ENCODE assay signal across 11 cellular contexts in genomic region chr19:13882419-13882795, GRCh38. TPM values are rescaled to one million over a fixed set of nuclear protein-coding genes. Genes with fewer than 3 reads are reported as not detected.
A peak's percentile ranks its signal among the peaks of the same experiment; 100 is the strongest.
DNase-seq lines count a peak whose midpoint lies in the region; ATAC-seq and TF ChIP-seq lines count a peak whose summit lies in the region.
"Had no signal": no experiment of that assay in that cellular context is flagged by ENCODE, and none has a peak within 500 bp of the region (broad histone marks: within the 10 kb centered on the region; RNA-seq: fewer than 3 reads in every experiment).

No MANE protein-coding gene starts in this region.

- no peak overlapping the region for H2BK120ac ChIP-seq in trophoblast cell (ENCODE audit: insufficient read depth, low read length, poor library complexity)

- no peaks in the 10 kb centered on the region for H3K36me3 ChIP-seq in CD4-positive, alpha-beta memory T cell (ENCODE audit: insufficient read depth, low read length)
- H3K36me3 ChIP-seq in MM.1S (replicated peaks; ENCODE audit: insufficient read depth, low read length) = no peaks in the 10 kb centered on the region
- no peaks in the 10 kb centered on the region for H3K36me3 ChIP-seq in trophoblast cell (ENCODE audit: control insufficient read depth in 1 of 2, insufficient read depth in 2 of 2, low read length in 2 of 2)
- H3K36me3 ChIP-seq: cardiac muscle cell had no signal

- CTCF ChIA-PET in CD4-positive, alpha-beta memory T cell (lab: Charles Lee; ENCODE audit: partially characterized antibody) = interaction anchor here (0.9 to 11.8 kb wide), 12 partner anchors 21 to 598 kb away, joined by 3 to 111 read pairs (median 5); partner anchors contain the start of genes ASF1B and MISP3

- WGBS in trophoblast cell (ENCODE audit: extremely low coverage, insufficient coverage, insufficient read length) = no CpG with 5 or more reads among the region's 5 CpGs

- H2AK5ac ChIP-seq in trophoblast cell (ENCODE audit: low read length) = peak overlapping the region; percentile 59

- H2BK5ac ChIP-seq in trophoblast cell (ENCODE audit: low read depth, low read length, poor library complexity) = no peak overlapping the region

- H3K4me3 Mint-ChIP-seq in CD4-positive, alpha-beta memory T cell = peak overlapping the region; percentile 45 to 83 (median 74)

- peak overlapping the region; percentile 25 for H2BK12ac ChIP-seq in trophoblast cell (ENCODE audit: low read length)

- H3K27me3 Mint-ChIP-seq in CD4-positive, alpha-beta memory T cell = no peaks in the 10 kb centered on the region

- H3K4me2 ChIP-seq in MM.1S (ENCODE audit: low read depth, low read length) (no peak overlapping the region), trophoblast cell (ENCODE audit: low read length) (no peak overlapping the region)

- ATAC-seq in GM18519 (IDR thresholded peaks at IDR 0.05; ENCODE audit: low FRiP score, unreplicated experiment) (no peak), GM18502 (IDR thresholded peaks at IDR 0.05; ENCODE audit: poor library complexity, unreplicated experiment) (no peak)

- H3K79me2 ChIP-seq in MM.1S (ENCODE audit: low read length) (no peaks in the 10 kb centered on the region), trophoblast cell (ENCODE audit: control insufficient read depth, insufficient read depth, low read length, poor library complexity) (no peaks in the 10 kb centered on the region)

- H3K9ac ChIP-seq in MM.1S (ENCODE audit: low read length) (no peak overlapping the region), trophoblast cell (ENCODE audit: low read length) (no peak overlapping the region)

- no peaks in the 10 kb centered on the region for H3K9me3 ChIP-seq in CD4-positive, alpha-beta memory T cell (ENCODE audit: control insufficient read depth in 1 of 2, low read length in 2 of 2)
- no peaks in the 10 kb centered on the region for H3K9me3 ChIP-seq in MM.1S (replicated peaks; ENCODE audit: insufficient read depth, low read length)
- peaks cover 2% of the 10 kb centered on the region for H3K9me3 ChIP-seq in trophoblast cell (ENCODE audit: insufficient read depth, low read depth, low read length)

- H4K12ac ChIP-seq in trophoblast cell (ENCODE audit: low read depth, low read length) = no peak overlapping the region

- POLR2A ChIA-PET in CD4-positive, alpha-beta memory T cell (lab: Charles Lee; ENCODE audit: partially characterized antibody) = interaction anchor here (0.6 to 5.0 kb wide), 17 partner anchors 24 to 285 kb away, joined by 3 to 43 read pairs (median 5); partner anchors contain the start of genes DCAF15, IL27RA, MISP3 and PRKACA

- H3K27me3 ChIP-seq in CD4-positive, alpha-beta memory T cell (ENCODE audit: insufficient read depth, low read length) = no peaks in the 10 kb centered on the region
- H3K27me3 ChIP-seq in MM.1S (replicated peaks; ENCODE audit: insufficient read depth, low read length) (peaks cover 9% of the 10 kb centered on the region), trophoblast cell (ENCODE audit: insufficient read depth, low read length) (no peaks in the 10 kb centered on the region)
- H3K27me3 ChIP-seq: cardiac muscle cell had no signal

- H3K36me3 Mint-ChIP-seq in CD4-positive, alpha-beta memory T cell = no peaks in the 10 kb centered on the region

- intact Hi-C loops in CD4-positive, alpha-beta memory T cell (cut with micrococcal nuclease) = loop anchor here (5.0 kb wide), 1 partner anchor 465 kb away; no protein-coding TSS in a partner anchor
- intact Hi-C loops in head of caudate nucleus (cut with DNase I) = loop anchor here (5.0 kb wide), 1 partner anchor 190 kb away; the partner anchor contains the start of gene MISP3

- TF ChIP-seq CTCF in MM.1S (IDR thresholded peaks at IDR 0.05; ENCODE audit: low read length) = no peak

- H4K91ac ChIP-seq in trophoblast cell (ENCODE audit: low read depth, low read length) = no peak overlapping the region

- H3K4me1 Mint-ChIP-seq in CD4-positive, alpha-beta memory T cell = peaks cover 22 to 47% (median 37%) of the 10 kb centered on the region in 4 donors

- no peak overlapping the region for H3K18ac ChIP-seq in trophoblast cell (ENCODE audit: low read length)

- no peak overlapping the region for H3K23ac ChIP-seq in trophoblast cell (ENCODE audit: low read length)

- H4K8ac ChIP-seq in trophoblast cell (ENCODE audit: low read depth, low read length) = no peak overlapping the region

- no peaks in the 10 kb centered on the region for H3F3A ChIP-seq in MM.1S (ENCODE audit: insufficient read depth, low read length)

- no peaks in the 10 kb centered on the region for H3K9me2 ChIP-seq in MM.1S (replicated peaks; ENCODE audit: insufficient read depth, low read length)

- H3K14ac ChIP-seq in trophoblast cell (ENCODE audit: low read length) = no peak overlapping the region

- H3K4me1 ChIP-seq in CD4-positive, alpha-beta memory T cell (ENCODE audit: insufficient read depth, low read length) = peaks cover 44% of the 10 kb centered on the region
- H3K4me1 ChIP-seq in MM.1S (ENCODE audit: low read length) (peaks cover 33% of the 10 kb centered on the region), trophoblast cell (ENCODE audit: control insufficient read depth in 1 of 2, insufficient read depth in 2 of 2, low read length in 2 of 2) (peaks cover 20 to 22% of the 10 kb centered on the region in 2 experiments)

- peak overlapping the region; percentile 64 for H3K27ac ChIP-seq in CD4-positive, alpha-beta memory T cell (ENCODE audit: low read depth, low read length)
- H3K27ac ChIP-seq in MM.1S (ENCODE audit: low read length) (peak overlapping the region; percentile 37; the same call in 1 of the 2 replicates), cingulate gyrus (ENCODE audit: low read depth, low read length) (peak overlapping the region; percentile 77), trophoblast cell (ENCODE audit: low read depth, low read length) (no peak overlapping the region)
- H3K27ac ChIP-seq: C4-2B had no signal

- peak overlapping the region; percentile 84 to 94 (median 89) for H3K27ac Mint-ChIP-seq in CD4-positive, alpha-beta memory T cell

- no peak overlapping the region for H2AFZ ChIP-seq in MM.1S (ENCODE audit: low read length)
- no peak overlapping the region for H2AFZ ChIP-seq in trophoblast cell (ENCODE audit: insufficient read depth, low read length, poor library complexity)

- H3K9me3 Mint-ChIP-seq in CD4-positive, alpha-beta memory T cell = no peaks in the 10 kb centered on the region

- H3K4me3 ChIP-seq in CD4-positive, alpha-beta memory T cell (ENCODE audit: low read length in 2 of 2) = peak overlapping the region in 1 of 2 donors; percentile 9
- H3K4me3 ChIP-seq in MM.1S (ENCODE audit: low read length) = no peak overlapping the region
- H3K4me3 ChIP-seq in trophoblast cell (ENCODE audit: low read depth, low read length) = no peak overlapping the region
- H3K4me3 ChIP-seq: cardiac muscle cell had no signal

- no peaks in the 10 kb centered on the region for H4K20me1 ChIP-seq in MM.1S (ENCODE audit: insufficient read depth, low read length)

- H3K4ac ChIP-seq in trophoblast cell (ENCODE audit: low read depth, low read length) = no peak overlapping the region

- peaks cover 12% of the 10 kb centered on the region for H3K79me1 ChIP-seq in trophoblast cell (ENCODE audit: low read length)

- DNase-seq in CD4-positive, alpha-beta memory T cell = no peak
- DNase-seq in MM.1S = no peak
- DNase-seq in trophoblast cell = no peak
- DNase-seq in head of caudate nucleus = no peak
- no peak for DNase-seq in stimulated activated CD4-positive, alpha-beta T cell treated with anti-CD3 and anti-CD28 coated beads, Interleukin-15, amount 100 ng/mL, for 24 hours

RNA-seq across cellular contexts. Expression of gene NANOS3, which starts 5.5 kb away (rescaled TPM):
- not detected for total RNA-seq in CD4-positive, alpha-beta memory T cell
- not detected for polyA plus RNA-seq in CD4-positive, alpha-beta memory T cell
- polyA plus RNA-seq in trophoblast cell (2013) = 1.8 and 2.0 TPM in 2 replicates

RNA-seq across cellular contexts. Expression of gene BRME1, which starts 23.5 kb away (rescaled TPM):
- total RNA-seq in CD4-positive, alpha-beta memory T cell = 1 to 10 TPM; 3.1 to 3.8 TPM
- under 1 TPM; 0.35 to 0.41 TPM for polyA plus RNA-seq in CD4-positive, alpha-beta memory T cell
- polyA plus RNA-seq in trophoblast cell (2013) = 1.1 TPM in 2 replicates

RNA-seq across cellular contexts. Expression of gene CC2D1A, which starts 23.6 kb away (rescaled TPM):
- 10 to 100 TPM; 32.9 to 37.1 TPM for total RNA-seq in CD4-positive, alpha-beta memory T cell
- 10 to 100 TPM in 1 of 2 donors, 1 to 10 TPM in 1; 3.8 to 13.9 TPM for polyA plus RNA-seq in CD4-positive, alpha-beta memory T cell
- polyA plus RNA-seq in trophoblast cell (2013) = 17.6 and 17.8 TPM in 2 replicates

RNA-seq across cellular contexts. Expression of gene PODNL1, which starts 55.8 kb away (rescaled TPM):
- not detected for total RNA-seq in CD4-positive, alpha-beta memory T cell
- polyA plus RNA-seq in CD4-positive, alpha-beta memory T cell = not detected
- polyA plus RNA-seq in trophoblast cell (2013) = 0.47 and 0.49 TPM in 2 replicates
- polyA plus RNA-seq: cardiac muscle cell, neural cell had no signal
